Comparison of ENCODE assay signal across 20 cellular contexts in genomic region chrX:16457239-16457638, GRCh38.
A peak's percentile ranks its signal among the peaks of the same experiment; 100 is the strongest.
DNase-seq lines count a peak whose midpoint lies in the region; ATAC-seq, FAIRE-seq and TF ChIP-seq lines count a peak whose summit lies in the region.
"Had no signal": no experiment of that assay in that cellular context is flagged by ENCODE, and none has a peak within 500 bp of the region (broad histone marks: within the 10 kb centered on the region; RNA-seq: fewer than 3 reads in every experiment).

No MANE protein-coding gene starts in this region.

- in situ Hi-C loops in GM23248 (cut with MboI) = no loop called here

- H4K20me1 ChIP-seq in GM23248 (ENCODE audit: insufficient read depth) = no peaks in the 10 kb centered on the region
- no peaks in the 10 kb centered on the region for H4K20me1 ChIP-seq in astrocyte (ENCODE audit: insufficient read depth, low read length)
- H4K20me1 ChIP-seq: BLaER1 had no signal

- no peak for ATAC-seq in GM21576 (IDR thresholded peaks at IDR 0.05; ENCODE audit: unreplicated experiment)
- no peak for ATAC-seq in stimulated activated memory B cell treated with anti-CD40 and anti-IgM and Interleukin-4, amounts not matched to agents 10 μg/mL and 1 μg/mL and 100 μg/mL, for 72 hours
- ATAC-seq: HCT116, K562 had no signal

- H3F3A ChIP-seq in GM23248 (ENCODE audit: insufficient read depth) = no peaks in the 10 kb centered on the region

- DNase-seq in AG20443 (ENCODE audit: low spot score) (peak; percentile 20), GM23248 (peak; percentile 28), astrocyte (ENCODE audit: low read depth) (no peak), progenitor cell of endocrine pancreas (ENCODE audit: low spot score, unreplicated experiment) (no peak), NAMALWA (ENCODE audit: low spot score) (no peak)
- DNase-seq: CD4-positive, alpha-beta memory T cell; DMS153; DMS79; GF-D8; GOT3; H7; HFFc6 had no signal

- H3K9me2 ChIP-seq in GM23248 (ENCODE audit: insufficient read depth) = no peaks in the 10 kb centered on the region

- H3K4me3 ChIP-seq in GM23248 (no peak overlapping the region), astrocyte (ENCODE audit: insufficient read depth, low read depth, low read length) (no peak overlapping the region)
- H3K4me3 ChIP-seq: BLaER1, K562 had no signal

- H3K79me2 ChIP-seq in GM23248 (ENCODE audit: insufficient read depth) (no peaks in the 10 kb centered on the region), astrocyte (ENCODE audit: insufficient read depth, low read length) (no peaks in the 10 kb centered on the region)

- H3K4me3 Mint-ChIP-seq in astrocyte (ENCODE audit: unreplicated experiment) = no peak overlapping the region
- no peak overlapping the region for H3K4me3 Mint-ChIP-seq in progenitor cell of endocrine pancreas (ENCODE audit: low read depth)
- H3K4me3 Mint-ChIP-seq in stimulated activated memory B cell treated with anti-CD40 and anti-IgM and Interleukin-4, amounts not matched to agents 10 μg/mL and 1 μg/mL and 100 μg/mL, for 72 hours = no peak overlapping the region
- H3K4me3 Mint-ChIP-seq: CD14-positive monocyte; CD4-positive, alpha-beta memory T cell; HFFc6 had no signal

- H3K27ac ChIP-seq in GM23248 (no peak overlapping the region), astrocyte (ENCODE audit: low read depth, low read length) (no peak overlapping the region)
- H3K27ac ChIP-seq: BLaER1, HL-60 had no signal

- H3K4me2 ChIP-seq in GM23248 (ENCODE audit: unreplicated experiment) = no peak overlapping the region
- no peak overlapping the region for H3K4me2 ChIP-seq in astrocyte (ENCODE audit: low read length)
- H3K4me2 ChIP-seq: BLaER1 had no signal

- H3K4me1 Mint-ChIP-seq in astrocyte (ENCODE audit: low read depth, unreplicated experiment) (no peaks in the 10 kb centered on the region), progenitor cell of endocrine pancreas (ENCODE audit: low read depth) (peaks cover 31% of the 10 kb centered on the region)
- H3K4me1 Mint-ChIP-seq in stimulated activated memory B cell treated with anti-CD40 and anti-IgM and Interleukin-4, amounts not matched to agents 10 μg/mL and 1 μg/mL and 100 μg/mL, for 72 hours = no peaks in the 10 kb centered on the region
- H3K4me1 Mint-ChIP-seq: CD4-positive, alpha-beta memory T cell had no signal

- H3K36me3 ChIP-seq in GM23248 (ENCODE audit: low read depth) = no peaks in the 10 kb centered on the region
- H3K36me3 ChIP-seq in astrocyte (ENCODE audit: insufficient read depth, low read length) = no peaks in the 10 kb centered on the region
- H3K36me3 ChIP-seq: BLaER1 had no signal

- H3K4me1 ChIP-seq in GM23248 (ENCODE audit: insufficient read depth) (peaks cover under 1% of the 10 kb centered on the region), astrocyte (ENCODE audit: insufficient read depth, low read length) (no peaks in the 10 kb centered on the region)
- H3K4me1 ChIP-seq: BLaER1 had no signal

- WGBS in GM23248 (ENCODE audit: low coverage in 1 of 2, low lambda C conversion rate in 2 of 2, missing lambda C conversion rate in 2 of 2), 2 experiments = 13 to 15% methylated on average over 1 of the region's 1 CpG

- H2AFZ ChIP-seq in GM23248 (no peak overlapping the region), astrocyte (ENCODE audit: low read depth, low read length) (no peak overlapping the region)

- no peak overlapping the region for H3K9ac ChIP-seq in GM23248
- H3K9ac ChIP-seq in astrocyte (ENCODE audit: low read length) = no peak overlapping the region
- H3K9ac ChIP-seq: BLaER1 had no signal

- no peak for TF ChIP-seq CTCF in astrocyte (IDR thresholded peaks at IDR 0.05; ENCODE audit: insufficient read depth, low read depth, low read length)
- TF ChIP-seq CTCF in progenitor cell of endocrine pancreas (IDR thresholded peaks at IDR 0.05; ENCODE audit: unreplicated experiment) = no peak

- H3K9me3 Mint-ChIP-seq in astrocyte (ENCODE audit: unreplicated experiment) (peaks cover 3% of the 10 kb centered on the region), progenitor cell of endocrine pancreas (ENCODE audit: low read depth) (no peaks in the 10 kb centered on the region)
- H3K9me3 Mint-ChIP-seq in stimulated activated memory B cell treated with anti-CD40 and anti-IgM and Interleukin-4, amounts not matched to agents 10 μg/mL and 1 μg/mL and 100 μg/mL, for 72 hours = no peaks in the 10 kb centered on the region
- H3K9me3 Mint-ChIP-seq: CD4-positive, alpha-beta memory T cell; HFFc6 had no signal

- peak; percentile 97 for FAIRE-seq in astrocyte (lab: Jason Lieb, UNC)
- FAIRE-seq: GM12891, K562 had no signal

- H3K27ac Mint-ChIP-seq in astrocyte (ENCODE audit: unreplicated experiment) (no peak overlapping the region), progenitor cell of endocrine pancreas (peak overlapping the region; percentile 70)
- H3K27ac Mint-ChIP-seq in stimulated activated memory B cell treated with anti-CD40 and anti-IgM and Interleukin-4, amounts not matched to agents 10 μg/mL and 1 μg/mL and 100 μg/mL, for 72 hours = no peak overlapping the region
- H3K27ac Mint-ChIP-seq: CD14-positive monocyte, HFFc6 had no signal

- H3K9me3 ChIP-seq in GM23248 (ENCODE audit: low read depth) (no peaks in the 10 kb centered on the region), astrocyte (ENCODE audit: insufficient read depth, low read depth, low read length) (no peaks in the 10 kb centered on the region)
- H3K9me3 ChIP-seq: BLaER1 had no signal

- H3K36me3 Mint-ChIP-seq in astrocyte (ENCODE audit: low read depth, unreplicated experiment) = no peaks in the 10 kb centered on the region
- H3K36me3 Mint-ChIP-seq in progenitor cell of endocrine pancreas (ENCODE audit: insufficient read depth) = peaks cover 9% of the 10 kb centered on the region
- no peaks in the 10 kb centered on the region for H3K36me3 Mint-ChIP-seq in stimulated activated memory B cell treated with anti-CD40 and anti-IgM and Interleukin-4, amounts not matched to agents 10 μg/mL and 1 μg/mL and 100 μg/mL, for 72 hours
- H3K36me3 Mint-ChIP-seq: CD14-positive monocyte; CD4-positive, alpha-beta memory T cell had no signal

- no peaks in the 10 kb centered on the region for H3K27me3 ChIP-seq in GM23248 (replicated peaks; ENCODE audit: insufficient read depth)
- H3K27me3 ChIP-seq in astrocyte (ENCODE audit: insufficient read depth, low read length) = no peaks in the 10 kb centered on the region

- H3K27me3 Mint-ChIP-seq in astrocyte (ENCODE audit: low read depth, unreplicated experiment) = no peaks in the 10 kb centered on the region
- no peaks in the 10 kb centered on the region for H3K27me3 Mint-ChIP-seq in progenitor cell of endocrine pancreas
- peaks cover 9% of the 10 kb centered on the region for H3K27me3 Mint-ChIP-seq in stimulated activated memory B cell treated with anti-CD40 and anti-IgM and Interleukin-4, amounts not matched to agents 10 μg/mL and 1 μg/mL and 100 μg/mL, for 72 hours
- H3K27me3 Mint-ChIP-seq: CD4-positive, alpha-beta memory T cell had no signal

Comparison
In these comparisons a context has a peak if more than half of its experiments do, and no peak if none do; other contexts are left out.
1. DNase-seq: peak in AG20443 (single experiment) and GM23248 (single experiment); none in astrocyte (single experiment), progenitor cell of endocrine pancreas (single experiment) and NAMALWA (single experiment).